In the genomic region with DNA sequence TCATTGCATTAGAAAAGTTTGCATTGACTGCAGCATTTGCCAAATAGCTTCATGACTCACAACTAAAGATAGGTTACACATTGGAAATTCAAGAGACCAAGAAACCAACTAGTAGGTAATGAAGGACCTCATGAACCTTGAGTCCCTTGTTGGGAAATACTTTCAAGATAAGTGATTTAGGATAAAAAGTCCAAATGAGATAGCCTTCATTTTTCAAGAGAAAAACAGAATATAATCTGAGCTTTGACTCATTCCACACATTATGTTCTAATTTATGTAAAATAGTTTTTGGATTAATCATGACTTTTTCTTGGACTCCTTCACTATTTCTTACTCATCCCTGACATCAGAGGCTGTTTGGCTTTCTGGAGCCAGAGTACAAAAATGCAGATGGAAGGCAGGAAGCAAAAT, we compare ENCODE assay signal across 17 cellular contexts. TPM values are rescaled to one million over a fixed set of nuclear protein-coding genes. Genes with fewer than 3 reads are reported as not detected.
A peak's percentile ranks its signal among the peaks of the same experiment; 100 is the strongest.
DNase-seq lines count a peak whose midpoint lies in the region; ATAC-seq lines count a peak whose summit lies in the region.
"Had no signal": no experiment of that assay in that cellular context is flagged by ENCODE, and none has a peak within 500 bp of the region (broad histone marks: within the 10 kb centered on the region; RNA-seq: fewer than 3 reads in every experiment).

No MANE protein-coding gene starts in this region.

- peak; percentile 83 for DNase-seq in ACHN
- DNase-seq in HS-27A (ENCODE audit: low read depth) = peak; percentile 67
- peak; percentile 82 for DNase-seq in astrocyte of the hippocampus (ENCODE audit: low read depth, low spot score)
- DNase-seq in iris pigment epithelial cell (ENCODE audit: low read depth) = peak; percentile 92
- DNase-seq in activated CD4-positive, alpha-beta T cell treated with anti-CD3 and anti-CD28 coated beads, Interleukin-2, amount 10 ng/mL, durations not matched to agents 7 days and 5 days = no peak
- DNase-seq in NCI-H2171 (lab: John Stamatoyannopoulos, UW) = no peak
- no peak for DNase-seq in stimulated activated naive CD8-positive, alpha-beta T cell treated with anti-CD3 and anti-CD28 coated beads, Interleukin-15, amount 100 ng/mL, for 72 hours
- DNase-seq in Karpas-422 = no peak
- DNase-seq: activated CD4-positive, alpha-beta T cell treated with anti-CD3 and anti-CD28 coated beads, Interleukin-2, amount 50 U/mL, for 48 hours; C1 segment of cervical spinal cord; effector memory CD4-positive, alpha-beta T cell; GOT3; NCI-H1092; NCI-H774; nephron progenitor cell had no signal

- no peak overlapping the region for H3K4me2 ChIP-seq in Karpas-422 (ENCODE audit: low read depth, low read length, poor library complexity, severe bottlenecking)

- no peak for ATAC-seq in stimulated activated naive CD8-positive, alpha-beta T cell treated with anti-CD3 and anti-CD28 coated beads, Interleukin-15, amount 100 ng/mL, for 72 hours
- ATAC-seq: activated naive CD4-positive, alpha-beta T cell treated with anti-CD3 and anti-CD28 coated beads, Interleukin-2, amount 50 U/mL, for 72 hours; stimulated activated effector memory CD8-positive, alpha-beta T cell treated with anti-CD3 and anti-CD28 coated beads, Interleukin-12 subunit alpha, Interleukin-12 subunit beta, amount 100 ng/mL, for 72 hours had no signal

- H3K9me3 Mint-ChIP-seq in activated CD4-positive, alpha-beta T cell treated with anti-CD3 and anti-CD28 coated beads, Interleukin-2, amount 10 ng/mL, durations not matched to agents 7 days and 5 days = no peaks in the 10 kb centered on the region
- no peaks in the 10 kb centered on the region for H3K9me3 Mint-ChIP-seq in stimulated activated naive CD8-positive, alpha-beta T cell treated with anti-CD3 and anti-CD28 coated beads, Interleukin-15, amount 100 ng/mL, for 72 hours
- H3K9me3 Mint-ChIP-seq: activated naive CD4-positive, alpha-beta T cell treated with anti-CD3 and anti-CD28 coated beads, Interleukin-2, amount 50 U/mL, for 72 hours; nephron progenitor cell; stimulated activated effector memory CD8-positive, alpha-beta T cell treated with anti-CD3 and anti-CD28 coated beads, Interleukin-12 subunit alpha, Interleukin-12 subunit beta, amount 100 ng/mL, for 72 hours had no signal

- H3K4me3 ChIP-seq in Karpas-422 (ENCODE audit: low read length) = no peak overlapping the region

- H3K27me3 Mint-ChIP-seq in activated CD4-positive, alpha-beta T cell treated with anti-CD3 and anti-CD28 coated beads, Interleukin-2, amount 10 ng/mL, durations not matched to agents 7 days and 5 days = peaks cover 24% of the 10 kb centered on the region
- H3K27me3 Mint-ChIP-seq in stimulated activated naive CD8-positive, alpha-beta T cell treated with anti-CD3 and anti-CD28 coated beads, Interleukin-15, amount 100 ng/mL, for 72 hours = peaks cover 9% of the 10 kb centered on the region

- in situ Hi-C loops in ACHN (cut with HindIII; ENCODE audit: low pct_ligation_motif_present, low pct_unique_long_range_greater_than_20kb, low sequenced_read_pairs) = no loop called here

- no peak overlapping the region for H3K9ac ChIP-seq in Karpas-422 (ENCODE audit: low read length)

- H3K4me1 ChIP-seq in Karpas-422 (ENCODE audit: low read length) = no peaks in the 10 kb centered on the region

- H3K9me2 ChIP-seq in Karpas-422 (replicated peaks; ENCODE audit: insufficient read depth, low read length) = no peaks in the 10 kb centered on the region

- H3K9me3 ChIP-seq in Karpas-422 (ENCODE audit: low read length) = no peaks in the 10 kb centered on the region

- no peaks in the 10 kb centered on the region for H4K20me1 ChIP-seq in Karpas-422 (ENCODE audit: insufficient read depth, low read depth, low read length)

- no peaks in the 10 kb centered on the region for H3K27me3 ChIP-seq in Karpas-422 (ENCODE audit: low read length)

- H3K4me1 Mint-ChIP-seq in activated CD4-positive, alpha-beta T cell treated with anti-CD3 and anti-CD28 coated beads, Interleukin-2, amount 10 ng/mL, durations not matched to agents 7 days and 5 days = no peaks in the 10 kb centered on the region
- H3K4me1 Mint-ChIP-seq in stimulated activated naive CD8-positive, alpha-beta T cell treated with anti-CD3 and anti-CD28 coated beads, Interleukin-15, amount 100 ng/mL, for 72 hours = no peaks in the 10 kb centered on the region
- H3K4me1 Mint-ChIP-seq: nephron progenitor cell; stimulated activated effector memory CD8-positive, alpha-beta T cell treated with anti-CD3 and anti-CD28 coated beads, Interleukin-12 subunit alpha, Interleukin-12 subunit beta, amount 100 ng/mL, for 72 hours had no signal

- H3K36me3 ChIP-seq in Karpas-422 (ENCODE audit: insufficient read depth, low read length) = no peaks in the 10 kb centered on the region

- POLR2A ChIA-PET in activated CD4-positive, alpha-beta T cell treated with anti-CD3 and anti-CD28 coated beads, Interleukin-2, amount 10 ng/mL, durations not matched to agents 7 days and 5 days (lab: Charles Lee) = no interaction called here

- no peak overlapping the region for H3K27ac Mint-ChIP-seq in activated CD4-positive, alpha-beta T cell treated with anti-CD3 and anti-CD28 coated beads, Interleukin-2, amount 10 ng/mL, durations not matched to agents 7 days and 5 days
- H3K27ac Mint-ChIP-seq in stimulated activated naive CD8-positive, alpha-beta T cell treated with anti-CD3 and anti-CD28 coated beads, Interleukin-15, amount 100 ng/mL, for 72 hours = no peak overlapping the region
- H3K27ac Mint-ChIP-seq: activated naive CD4-positive, alpha-beta T cell treated with anti-CD3 and anti-CD28 coated beads, Interleukin-2, amount 50 U/mL, for 72 hours; nephron progenitor cell; stimulated activated effector memory CD8-positive, alpha-beta T cell treated with anti-CD3 and anti-CD28 coated beads, Interleukin-12 subunit alpha, Interleukin-12 subunit beta, amount 100 ng/mL, for 72 hours had no signal

- H3K36me3 Mint-ChIP-seq in activated CD4-positive, alpha-beta T cell treated with anti-CD3 and anti-CD28 coated beads, Interleukin-2, amount 10 ng/mL, durations not matched to agents 7 days and 5 days (ENCODE audit: low read depth) = no peaks in the 10 kb centered on the region
- H3K36me3 Mint-ChIP-seq: activated naive CD4-positive, alpha-beta T cell treated with anti-CD3 and anti-CD28 coated beads, Interleukin-2, amount 50 U/mL, for 72 hours; stimulated activated effector memory CD8-positive, alpha-beta T cell treated with anti-CD3 and anti-CD28 coated beads, Interleukin-12 subunit alpha, Interleukin-12 subunit beta, amount 100 ng/mL, for 72 hours had no signal

- H3K4me3 Mint-ChIP-seq in activated CD4-positive, alpha-beta T cell treated with anti-CD3 and anti-CD28 coated beads, Interleukin-2, amount 10 ng/mL, durations not matched to agents 7 days and 5 days = no peak overlapping the region
- no peak overlapping the region for H3K4me3 Mint-ChIP-seq in stimulated activated naive CD8-positive, alpha-beta T cell treated with anti-CD3 and anti-CD28 coated beads, Interleukin-15, amount 100 ng/mL, for 72 hours
- H3K4me3 Mint-ChIP-seq: nephron progenitor cell; stimulated activated effector memory CD8-positive, alpha-beta T cell treated with anti-CD3 and anti-CD28 coated beads, Interleukin-12 subunit alpha, Interleukin-12 subunit beta, amount 100 ng/mL, for 72 hours had no signal

- no peak overlapping the region for H2AFZ ChIP-seq in Karpas-422 (ENCODE audit: low read length)

- H3K79me2 ChIP-seq in Karpas-422 (ENCODE audit: low read length) = no peaks in the 10 kb centered on the region

- CTCF ChIA-PET in activated CD4-positive, alpha-beta T cell treated with anti-CD3 and anti-CD28 coated beads, Interleukin-2, amount 10 ng/mL, durations not matched to agents 7 days and 5 days (lab: Charles Lee) = interaction anchor here (1.8 kb wide), 1 partner anchor 9 kb away, joined by 6 read pairs; no protein-coding TSS in a partner anchor

- no peak overlapping the region for H3K27ac ChIP-seq in Karpas-422 (ENCODE audit: low read length)

RNA-seq across cellular contexts. Expression of a gene that starts 13.1 kb away (rescaled TPM):
- not detected for total RNA-seq in activated CD4-positive, alpha-beta T cell treated with anti-CD3 and anti-CD28 coated beads, Interleukin-2, amount 10 ng/mL, durations not matched to agents 7 days and 5 days
- total RNA-seq in Karpas-422 (2014; rRNA removed; shearing (Covaris generic); ENCODE audit: low replicate concordance) = 0.22 TPM in 1 of 2 replicates, not detected in the other
- total RNA-seq: activated naive CD4-positive, alpha-beta T cell treated with anti-CD3 and anti-CD28 coated beads, Interleukin-2, amount 50 U/mL, for 72 hours had no signal

RNA-seq across cellular contexts. Expression of a gene that starts 54.9 kb away (rescaled TPM):
- not detected for total RNA-seq in activated CD4-positive, alpha-beta T cell treated with anti-CD3 and anti-CD28 coated beads, Interleukin-2, amount 10 ng/mL, durations not matched to agents 7 days and 5 days
- not detected in 2 replicates for total RNA-seq in Karpas-422 (2014; rRNA removed; shearing (Covaris generic); ENCODE audit: low replicate concordance)
- total RNA-seq: activated naive CD4-positive, alpha-beta T cell treated with anti-CD3 and anti-CD28 coated beads, Interleukin-2, amount 50 U/mL, for 72 hours had no signal

Comparison
In these comparisons a context has a peak if more than half of its experiments do, and no peak if none do; other contexts are left out.
1. DNase-seq: peak in ACHN (single experiment), HS-27A (single experiment), astrocyte of the hippocampus (single experiment) and iris pigment epithelial cell (single experiment); none in activated CD4-positive, alpha-beta T cell treated with anti-CD3 and anti-CD28 coated beads, Interleukin-2, amount 10 ng/mL, durations not matched to agents 7 days and 5 days (single experiment), NCI-H2171 (single experiment), stimulated activated naive CD8-positive, alpha-beta T cell treated with anti-CD3 and anti-CD28 coated beads, Interleukin-15, amount 100 ng/mL, for 72 hours (0 of 2) and Karpas-422 (single experiment).